ENCODE assay signal across 8 cellular contexts in the genomic region with DNA sequence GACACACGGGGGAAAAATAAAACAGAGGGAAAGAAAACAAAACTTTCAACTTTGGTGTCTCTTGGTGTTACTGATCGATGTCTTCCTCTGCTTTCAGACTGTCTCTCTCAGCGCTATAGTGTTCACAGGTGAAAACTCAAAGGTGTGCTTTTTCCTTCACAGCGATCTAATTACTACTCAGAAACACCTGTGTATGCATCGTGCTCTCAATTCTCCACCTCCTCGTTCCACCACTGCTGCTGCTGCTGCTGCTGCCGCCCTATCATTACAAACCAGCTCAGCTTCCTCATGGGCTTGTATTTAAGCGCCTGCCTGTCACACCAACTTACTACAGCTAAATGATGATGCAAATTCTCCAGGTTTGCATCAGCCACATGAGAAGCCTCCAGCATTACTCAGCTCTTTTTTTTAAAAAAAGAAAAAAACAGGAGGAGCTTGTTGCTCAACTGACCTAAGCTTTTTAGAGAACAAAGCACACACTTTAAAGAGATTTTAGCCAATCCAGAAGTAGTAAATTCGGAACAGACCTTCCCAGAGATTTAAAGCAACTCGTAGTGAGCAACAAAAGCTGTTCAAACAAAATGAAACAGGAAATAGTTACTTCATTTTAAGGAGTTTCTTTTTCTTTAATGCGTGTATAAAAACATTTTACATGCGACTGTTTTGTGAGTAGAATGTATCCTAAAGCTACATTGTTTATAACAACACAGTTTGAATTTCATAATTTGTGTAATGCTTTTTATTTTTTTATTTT. TPM values are rescaled to one million over a fixed set of nuclear protein-coding genes. Genes with fewer than 3 reads are reported as not detected.
DNase-seq lines count a peak whose midpoint lies in the region; ATAC-seq and TF ChIP-seq lines count a peak whose summit lies in the region.

A gene (minus strand): TSS at position 274 of the 754 bp plus-strand sequence. CDS start 280 bp downstream, outside the sequence.

- peak within 1 kb of the TSS; percentile 85 for H3K4me2 ChIP-seq in PC-9

- peaks cover 7% of the 10 kb centered on the region; the same call in 1 of the 2 replicates for H3K9me3 ChIP-seq in PC-9 (ENCODE audit: insufficient read depth, low read depth)
- no peaks in the 10 kb centered on the region for H3K9me3 ChIP-seq in cardiac muscle cell (ENCODE audit: low read depth)

- no TSS peak for BruUV-seq in PC-9 (replicated peaks; lab: Mats Ljungman, UMichigan)

- H3K9me2 ChIP-seq in PC-9 (ENCODE audit: insufficient read depth): no peaks in the 10 kb centered on the region

- peak within 1 kb of the TSS; percentile 100 for H3K27ac ChIP-seq in PC-9
- H3K27ac ChIP-seq in cardiac muscle cell: peak within 1 kb of the TSS; percentile 24

- peaks cover 28% of the 10 kb centered on the region for H3K4me1 Mint-ChIP-seq in activated naive CD8-positive, alpha-beta T cell treated with anti-CD3 and anti-CD28 coated beads, Interleukin-2, amount 50 U/mL, for 24 hours

- peak within 1 kb of the TSS; percentile 91 for H3K27ac Mint-ChIP-seq in activated naive CD8-positive, alpha-beta T cell treated with anti-CD3 and anti-CD28 coated beads, Interleukin-2, amount 50 U/mL, for 24 hours

- H3K27me3 Mint-ChIP-seq in activated naive CD8-positive, alpha-beta T cell treated with anti-CD3 and anti-CD28 coated beads, Interleukin-2, amount 50 U/mL, for 24 hours: no peaks in the 10 kb centered on the region

- H3K4me1 ChIP-seq in PC-9 (replicated peaks; ENCODE audit: insufficient read depth) (peaks cover 25% of the 10 kb centered on the region), cardiac muscle cell (ENCODE audit: low read depth) (peaks cover 17% of the 10 kb centered on the region)

- no peaks in the 10 kb centered on the region for H3K9me3 Mint-ChIP-seq in activated naive CD8-positive, alpha-beta T cell treated with anti-CD3 and anti-CD28 coated beads, Interleukin-2, amount 50 U/mL, for 24 hours

- peak within 1 kb of the TSS; percentile 50 for H3K4me3 ChIP-seq in Jurkat, Clone E6-1 (ENCODE audit: low read length)
- H3K4me3 ChIP-seq in PC-9 (peak within 1 kb of the TSS; percentile 88), cardiac muscle cell (peak within 1 kb of the TSS; percentile 23)

- intact Hi-C loops in PC-9 (cut with micrococcal nuclease; ENCODE audit: unreplicated experiment): loop anchor here (1.0 to 2.0 kb wide), 4 partner anchors 17 to 335 kb away; no protein-coding TSS in a partner anchor

- H2AFZ ChIP-seq in PC-9: peak within 1 kb of the TSS; percentile 69

- peaks cover 34% of the 10 kb centered on the region for H3F3A ChIP-seq in PC-9 (ENCODE audit: insufficient read depth, low read depth)

- ATAC-seq in GM21786 (IDR thresholded peaks at IDR 0.05; ENCODE audit: unreplicated experiment): peak; percentile 98
- ATAC-seq in activated naive CD8-positive, alpha-beta T cell treated with anti-CD3 and anti-CD28 coated beads, Interleukin-2, amount 50 U/mL, for 24 hours: peak; percentile 94

- H3K36me3 ChIP-seq in PC-9 (ENCODE audit: low read depth): peaks cover 22% of the 10 kb centered on the region
- H3K36me3 ChIP-seq in cardiac muscle cell: no peaks in the 10 kb centered on the region

- H3K79me2 ChIP-seq in PC-9 (ENCODE audit: low read depth): peaks cover 51% of the 10 kb centered on the region

- H3K4me3 Mint-ChIP-seq in activated naive CD8-positive, alpha-beta T cell treated with anti-CD3 and anti-CD28 coated beads, Interleukin-2, amount 50 U/mL, for 24 hours: peak within 1 kb of the TSS; percentile 82

- POLR2A ChIA-PET in PC-9 (lab: Charles Lee; ENCODE audit: unreplicated experiment): interaction anchor here (0.6 to 1.1 kb wide), 12 partner anchors 9 to 935 kb away, joined by 3 to 7 read pairs (median 4); a partner anchor contains a TSS

- H3K27me3 ChIP-seq in PC-9 (ENCODE audit: insufficient read depth, low read depth) (no peaks in the 10 kb centered on the region), cardiac muscle cell (no peaks in the 10 kb centered on the region)

- DNase-seq in GM03348 (ENCODE audit: low spot score) (peak; percentile 77), PC-9 (peak; percentile 86 to 96), cardiac muscle cell (ENCODE audit: low read depth in 1 of 2, low spot score in 1 of 2) (peak; percentile 81 to 99), pons (ENCODE audit: low spot score) (peak; percentile 77)
- peak; percentile 93 for DNase-seq in Jurkat, Clone E6-1 (ENCODE audit: low read depth, low spot score)
- peak; percentile 44 for DNase-seq in activated naive CD8-positive, alpha-beta T cell treated with anti-CD3 and anti-CD28 coated beads, Interleukin-2, amount 50 U/mL, for 24 hours
- DNase-seq in effector CD4-positive, alpha-beta T cell: no peak

- H3K36me3 Mint-ChIP-seq in activated naive CD8-positive, alpha-beta T cell treated with anti-CD3 and anti-CD28 coated beads, Interleukin-2, amount 50 U/mL, for 24 hours (ENCODE audit: low read depth): peaks cover 1% of the 10 kb centered on the region

- H4K20me1 ChIP-seq in PC-9 (ENCODE audit: insufficient read depth): no peaks in the 10 kb centered on the region; the same call in 1 of the 2 replicates

- CTCF ChIA-PET in PC-9 (lab: Charles Lee): interaction anchor here (1.3 kb wide), 1 partner anchor 253 kb away, joined by 4 read pairs; no protein-coding TSS in a partner anchor

- TF ChIP-seq CTCF in PC-9 (conservative IDR thresholded peaks at IDR 0.05) (no peak), cardiac muscle cell (IDR thresholded peaks at IDR 0.05; ENCODE audit: low read depth, low read length) (no peak)

RNA-seq across cellular contexts. Expression of the gene that starts here (rescaled TPM):
- 1.1 TPM for polyA plus RNA-seq in Jurkat, Clone E6-1 (2012; ENCODE audit: insufficient read depth, insufficient read length)
- total RNA-seq in PC-9 (2021) (110 and 187 TPM in 2 replicates), cardiac muscle cell (0.60 and 1.3 TPM in 2 replicates)
- 0.31 and 0.40 TPM in 2 replicates for polyA plus RNA-seq in cardiac muscle cell

Comparison
In these comparisons a context has a peak if more than half of its experiments do, and no peak if none do; other contexts are left out.
1. RNA of the gene that starts here (total RNA-seq): 110 to 187 TPM in PC-9; 0.60 to 1.3 TPM in cardiac muscle cell; every median in the first group is over 10 times any median in the second.
2. H3K4me3 ChIP-seq: peak in every context shown above with its lines; median percentile 88 in PC-9; 50 in Jurkat, Clone E6-1; 23 in cardiac muscle cell.